14 cellular contexts compared by ENCODE assay signal in the genomic region with DNA sequence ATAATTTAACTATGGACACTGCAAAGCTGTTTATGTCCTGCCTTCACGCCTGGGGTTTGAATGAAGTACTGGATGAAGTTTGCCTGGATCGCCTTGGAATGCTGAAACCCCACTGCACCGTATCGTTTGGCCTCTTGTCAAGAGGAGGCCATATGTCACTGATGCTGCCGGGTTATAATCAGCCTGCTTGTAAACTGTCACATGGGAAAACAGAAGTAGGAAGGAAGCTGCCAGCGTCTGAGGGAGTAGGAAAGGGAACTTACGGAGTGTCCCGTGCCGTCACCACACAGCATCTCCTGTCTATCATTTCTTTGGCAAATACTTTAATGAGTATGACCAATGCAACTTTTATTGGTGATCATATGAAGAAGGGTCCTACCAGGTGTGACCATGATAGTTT.
DNase-seq lines count a peak whose midpoint lies in the region; ATAC-seq and TF ChIP-seq lines count a peak whose summit lies in the region.
"Had no signal": no experiment of that assay in that cellular context is flagged by ENCODE, and none has a peak within 500 bp of the region (broad histone marks: within the 10 kb centered on the region; RNA-seq: fewer than 3 reads in every experiment).

No MANE protein-coding gene starts in this region.

- H2AFZ ChIP-seq in mammary epithelial cell (ENCODE audit: low read depth, low read length): no peak overlapping the region

- peaks cover 3% of the 10 kb centered on the region for H3K36me3 Mint-ChIP-seq in endodermal cell (ENCODE audit: low read depth)

- H3K27me3 ChIP-seq in mammary epithelial cell (ENCODE audit: insufficient read depth, low read length) (no peaks in the 10 kb centered on the region), breast epithelium (no peaks in the 10 kb centered on the region), endodermal cell (ENCODE audit: control insufficient read depth, insufficient read depth, low read length, poor library complexity, severe bottlenecking) (no peaks in the 10 kb centered on the region)

- intact Hi-C loops in mammary epithelial cell (cut with micrococcal nuclease): no loop called here
- intact Hi-C loops in breast epithelium (cut with DNase I; ENCODE audit: low total_unique reads): no loop called here

- no peaks in the 10 kb centered on the region for H3K9me3 Mint-ChIP-seq in endodermal cell
- H3K9me3 Mint-ChIP-seq: CD4-positive, alpha-beta T cell; IgD-negative memory B cell; memory B cell; stimulated activated naive CD8-positive, alpha-beta T cell treated with anti-CD3 and anti-CD28 coated beads, Interleukin-15, Interleukin-2, amounts not matched to agents 100 ng/mL and 50 ng/mL, for 24 hours had no signal

- H3K9me3 ChIP-seq in mammary epithelial cell (replicated peaks; ENCODE audit: insufficient read depth, low read length): no peaks in the 10 kb centered on the region
- no peaks in the 10 kb centered on the region for H3K9me3 ChIP-seq in breast epithelium
- H3K9me3 ChIP-seq in endodermal cell (ENCODE audit: control insufficient read depth, low read length): no peaks in the 10 kb centered on the region

- H3K27ac Mint-ChIP-seq in endodermal cell: no peak overlapping the region
- H3K27ac Mint-ChIP-seq: activated CD8-positive, alpha-beta T cell treated with anti-CD3 and anti-CD28 coated beads, Interleukin-2, amount 10 ng/mL, durations not matched to agents 7 days and 5 days; CD4-positive, alpha-beta T cell; IgD-negative memory B cell; memory B cell; stimulated activated naive CD8-positive, alpha-beta T cell treated with anti-CD3 and anti-CD28 coated beads, Interleukin-15, Interleukin-2, amounts not matched to agents 100 ng/mL and 50 ng/mL, for 24 hours had no signal

- H3K27ac ChIP-seq in mammary epithelial cell (ENCODE audit: insufficient read depth, low read depth, low read length) (no peak overlapping the region), breast epithelium (no peak overlapping the region), endodermal cell (ENCODE audit: low read depth, low read length) (peak overlapping the region; percentile 82)
- H3K27ac ChIP-seq: SK-N-MC had no signal

- no peak for TF ChIP-seq POLR2A in breast epithelium (IDR thresholded peaks at IDR 0.05)

- in situ Hi-C loops in mammary epithelial cell (cut with MboI; ENCODE audit: low sequenced_read_pairs in 2 of 2): no loop called here

- no peak overlapping the region for H3K4me3 Mint-ChIP-seq in endodermal cell
- H3K4me3 Mint-ChIP-seq: activated CD8-positive, alpha-beta T cell treated with anti-CD3 and anti-CD28 coated beads, Interleukin-2, amount 10 ng/mL, durations not matched to agents 7 days and 5 days; CD4-positive, alpha-beta T cell; IgD-negative memory B cell; memory B cell; stimulated activated naive CD8-positive, alpha-beta T cell treated with anti-CD3 and anti-CD28 coated beads, Interleukin-15, Interleukin-2, amounts not matched to agents 100 ng/mL and 50 ng/mL, for 24 hours had no signal

- H3K9ac ChIP-seq in mammary epithelial cell (ENCODE audit: insufficient read depth, low read length) (no peak overlapping the region), endodermal cell (ENCODE audit: extremely low read depth, low read length, poor library complexity, severe bottlenecking) (no peak overlapping the region)

- BruUV-seq in mammary epithelial cell (replicated peaks; lab: Mats Ljungman, UMichigan): TSS peak; percentile 68

- dilution Hi-C loops in mammary epithelial cell (cut with HindIII; ENCODE audit: low sequenced_read_pairs): no loop called here

- H4K20me1 ChIP-seq in mammary epithelial cell (ENCODE audit: insufficient read depth, low read length): no peaks in the 10 kb centered on the region

- no peaks in the 10 kb centered on the region for H3K4me1 Mint-ChIP-seq in endodermal cell
- H3K4me1 Mint-ChIP-seq: memory B cell had no signal

- TF ChIP-seq CTCF in mammary epithelial cell (conservative IDR thresholded peaks at IDR 0.05 in 1 of 2, IDR thresholded peaks at IDR 0.05 in 1 of 2; ENCODE audit: extremely low read depth in 1 of 2, insufficient read depth in 1 of 2, low read depth in 1 of 2, low read length in 2 of 2) (no peak), breast epithelium (IDR thresholded peaks at IDR 0.05) (no peak), endodermal cell (conservative IDR thresholded peaks at IDR 0.05) (no peak)

- DNase-seq in mammary epithelial cell (no peak), breast epithelium (ENCODE audit: low spot score in 2 of 2) (no peak), NCI-H82 treated with DMSO at 0.1 percent for 48 hours (lab: John Stamatoyannopoulos, UW; ENCODE audit: unreplicated experiment) (peak; percentile 76), endodermal cell (no peak), putamen (ENCODE audit: low spot score) (peak; percentile 16), hepatic stellate cell (ENCODE audit: low spot score) (no peak), NCI-H345 (lab: John Stamatoyannopoulos, UW) (no peak)
- DNase-seq: activated CD8-positive, alpha-beta T cell treated with anti-CD3 and anti-CD28 coated beads, Interleukin-2, amount 10 ng/mL, durations not matched to agents 7 days and 5 days; CD4-positive, alpha-beta T cell had no signal

- no peaks in the 10 kb centered on the region for H3K27me3 Mint-ChIP-seq in endodermal cell (ENCODE audit: insufficient read depth)
- H3K27me3 Mint-ChIP-seq: CD4-positive, alpha-beta T cell; IgD-negative memory B cell; memory B cell; stimulated activated naive CD8-positive, alpha-beta T cell treated with anti-CD3 and anti-CD28 coated beads, Interleukin-15, Interleukin-2, amounts not matched to agents 100 ng/mL and 50 ng/mL, for 24 hours had no signal

- over 99% methylated on average over 9 of the region's 9 CpGs for WGBS in mammary epithelial cell (ENCODE audit: low coverage, missing lambda C conversion rate)
- WGBS in endodermal cell (ENCODE audit: insufficient coverage in 1 of 2, insufficient read length in 1 of 2), 2 experiments: 79 to 91% methylated on average over 4 to 9 of the region's 9 CpGs

- H3K4me3 ChIP-seq in mammary epithelial cell (replicated peaks in 1 of 3; ENCODE audit: insufficient read depth in 1 of 3, low read depth in 2 of 3, low read length in 3 of 3): no peak overlapping the region
- no peak overlapping the region for H3K4me3 ChIP-seq in breast epithelium
- no peak overlapping the region for H3K4me3 ChIP-seq in endodermal cell (ENCODE audit: low read length)
- H3K4me3 ChIP-seq: SK-N-MC had no signal

- H3K79me2 ChIP-seq in mammary epithelial cell (ENCODE audit: insufficient read depth, low read length): no peaks in the 10 kb centered on the region

- H3K4me2 ChIP-seq in mammary epithelial cell (ENCODE audit: insufficient read depth, low read depth, low read length): no peak overlapping the region

- H3K4me1 ChIP-seq in mammary epithelial cell (ENCODE audit: insufficient read depth, low read length) (no peaks in the 10 kb centered on the region), breast epithelium (no peaks in the 10 kb centered on the region), endodermal cell (ENCODE audit: control insufficient read depth, insufficient read depth, low read length) (no peaks in the 10 kb centered on the region)

- CTCF ChIA-PET in mammary epithelial cell (lab: Charles Lee; ENCODE audit: low non-redundant PET): no interaction called here

- no peaks in the 10 kb centered on the region for H3K36me3 ChIP-seq in mammary epithelial cell (ENCODE audit: insufficient read depth, low read length)
- H3K36me3 ChIP-seq in breast epithelium: no peaks in the 10 kb centered on the region
- no peaks in the 10 kb centered on the region for H3K36me3 ChIP-seq in endodermal cell (ENCODE audit: control insufficient read depth, insufficient read depth, low read length)

- ATAC-seq in HG02763 (IDR thresholded peaks at IDR 0.05; ENCODE audit: unreplicated experiment): no peak
- ATAC-seq: activated CD8-positive, alpha-beta T cell treated with anti-CD3 and anti-CD28 coated beads, Interleukin-2, amount 10 ng/mL, durations not matched to agents 7 days and 5 days had no signal

Comparison
In these comparisons a context has a peak if more than half of its experiments do, and no peak if none do; other contexts are left out.
1. DNase-seq: peak in NCI-H82 treated with DMSO at 0.1 percent for 48 hours (single experiment) and putamen (single experiment); none in mammary epithelial cell (single experiment), breast epithelium (0 of 2), endodermal cell (single experiment), hepatic stellate cell (single experiment) and NCI-H345 (single experiment).